ENCODE assay signal across 8 cellular contexts in the genomic region with DNA sequence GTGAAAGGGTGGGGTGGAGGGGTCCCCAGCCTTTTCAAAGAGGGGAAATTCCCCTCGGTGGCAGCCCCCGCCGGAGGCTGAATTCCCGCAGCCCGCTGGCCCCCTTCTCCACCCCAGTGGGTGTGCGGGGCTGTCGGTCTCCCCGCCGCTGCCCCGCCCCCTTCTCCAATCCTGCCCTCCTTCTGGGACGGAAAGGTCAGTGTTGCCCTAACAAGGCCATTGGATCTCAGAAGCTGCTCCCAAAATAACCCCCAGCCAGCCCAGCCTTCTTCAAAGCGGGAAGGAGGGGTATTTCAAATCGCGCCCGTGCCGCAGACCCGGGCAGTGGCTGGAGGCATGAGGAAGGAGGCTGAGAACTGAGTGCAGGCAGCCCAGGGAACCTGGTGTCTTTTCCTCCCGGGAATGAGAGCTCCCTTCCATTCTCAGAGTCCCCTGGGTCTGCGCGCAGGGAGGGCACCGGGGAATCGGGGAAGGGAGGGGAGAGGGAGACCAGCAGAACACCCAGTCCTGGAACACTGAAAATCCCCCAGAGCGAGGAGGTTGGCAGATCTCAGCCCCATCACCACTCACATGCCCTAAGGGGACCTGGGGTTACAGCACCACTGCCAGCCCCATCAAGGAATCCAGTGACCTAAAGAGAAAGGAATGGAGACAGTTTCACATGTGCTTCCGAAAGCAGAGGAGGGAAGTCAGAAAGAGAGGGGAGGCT. TPM values are rescaled to one million over a fixed set of nuclear protein-coding genes. Genes with fewer than 3 reads are reported as not detected.
DNase-seq lines count a peak whose midpoint lies in the region; ATAC-seq and TF ChIP-seq lines count a peak whose summit lies in the region.

A gene (minus strand): TSS at position 135 of the 709 bp plus-strand sequence. CDS start 483 bp downstream, outside the sequence.

- H3K27me3 Mint-ChIP-seq in T-helper 17 cell = peaks cover 72% of the 10 kb centered on the region

- no peaks in the 10 kb centered on the region for H3K9me2 ChIP-seq in GM23248 (ENCODE audit: insufficient read depth)

- H3K36me3 ChIP-seq in GM23248 (ENCODE audit: low read depth) = no peaks in the 10 kb centered on the region
- H3K36me3 ChIP-seq in gastroesophageal sphincter = no peaks in the 10 kb centered on the region
- H3K36me3 ChIP-seq in ovary = no peaks in the 10 kb centered on the region

- intact Hi-C loops in ovary (cut with DNase I) = loop anchor here (5.0 to 10.0 kb wide), 4 partner anchors 35 to 72 kb away; no protein-coding TSS in a partner anchor

- no peak for TF ChIP-seq CTCF in gastroesophageal sphincter (IDR thresholded peaks at IDR 0.05)
- no peak for TF ChIP-seq CTCF in ovary (IDR thresholded peaks at IDR 0.05)

- TF ChIP-seq POLR2A in gastroesophageal sphincter (IDR thresholded peaks at IDR 0.05) (peak; percentile 38 to 72), ovary (IDR thresholded peaks at IDR 0.05) (no peak)

- H3K9me3 ChIP-seq in GM23248 (ENCODE audit: low read depth) (no peaks in the 10 kb centered on the region), T-helper 17 cell (ENCODE audit: control insufficient read depth, low read length, poor library complexity, severe bottlenecking) (no peaks in the 10 kb centered on the region), gastroesophageal sphincter (no peaks in the 10 kb centered on the region), ovary (no peaks in the 10 kb centered on the region)

- H3K4me1 ChIP-seq in GM23248 (ENCODE audit: insufficient read depth) = peaks cover 13% of the 10 kb centered on the region
- peaks cover 0 to 60% (median 5%) of the 10 kb centered on the region in 3 donors for H3K4me1 ChIP-seq in gastroesophageal sphincter
- H3K4me1 ChIP-seq in ovary (ENCODE audit: insufficient read depth) = peaks cover 2% of the 10 kb centered on the region

- TF ChIP-seq EP300 in gastroesophageal sphincter (IDR thresholded peaks at IDR 0.05) = peak; percentile 53
- TF ChIP-seq EP300 in ovary (IDR thresholded peaks at IDR 0.05) = no peak

- H3K4me3 Mint-ChIP-seq in T-helper 17 cell = no peak within 1 kb of the TSS

- H3K27me3 ChIP-seq in GM23248 (replicated peaks; ENCODE audit: insufficient read depth) = no peaks in the 10 kb centered on the region
- no peaks in the 10 kb centered on the region for H3K27me3 ChIP-seq in gastroesophageal sphincter
- no peaks in the 10 kb centered on the region for H3K27me3 ChIP-seq in ovary

- DNase-seq in GM23248 (peak; percentile 89), T-helper 17 cell (no peak), ovary (peak; percentile 27 to 57 (median 46)), NCI-H446 (lab: John Stamatoyannopoulos, UW) (no peak)
- DNase-seq in central memory CD4-positive, alpha-beta T cell = no peak

- H3F3A ChIP-seq in GM23248 (ENCODE audit: insufficient read depth) = peaks cover 21% of the 10 kb centered on the region

- peak within 1 kb of the TSS; percentile 88 for H3K27ac ChIP-seq in GM23248
- peak within 1 kb of the TSS; percentile 93 to 96 (median 96) for H3K27ac ChIP-seq in gastroesophageal sphincter
- H3K27ac ChIP-seq in ovary = peak within 1 kb of the TSS in 1 of 2 donors; percentile 14

- no peaks in the 10 kb centered on the region for H3K79me2 ChIP-seq in GM23248 (ENCODE audit: insufficient read depth)

- H4K20me1 ChIP-seq in GM23248 (ENCODE audit: insufficient read depth) = no peaks in the 10 kb centered on the region

- peak within 1 kb of the TSS; percentile 97 for H3K4me2 ChIP-seq in GM23248 (ENCODE audit: unreplicated experiment)

- 1 to 5% methylated on average over 16 to 24 of the region's 24 CpGs for WGBS in GM23248 (ENCODE audit: low coverage in 1 of 2, low lambda C conversion rate in 2 of 2, missing lambda C conversion rate in 2 of 2), 2 experiments
- WGBS in gastroesophageal sphincter (ENCODE audit: low coverage in 1 of 2), 2 donors = 0 to 8% methylated on average over 2 to 7 of the region's 24 CpGs
- 0 to 2% (median 1%) methylated on average over 24 of the region's 24 CpGs for WGBS in ovary, 3 donors

- H3K4me3 ChIP-seq in GM23248 = peak within 1 kb of the TSS; percentile 79
- H3K4me3 ChIP-seq in gastroesophageal sphincter = peak within 1 kb of the TSS; percentile 78 to 80
- H3K4me3 ChIP-seq in ovary = peak within 1 kb of the TSS; percentile 44

- peaks cover 12% of the 10 kb centered on the region for H3K4me1 Mint-ChIP-seq in T-helper 17 cell

- H3K27ac Mint-ChIP-seq in T-helper 17 cell = peak within 1 kb of the TSS; percentile 47

- peak within 1 kb of the TSS; percentile 90 for H2AFZ ChIP-seq in GM23248

- H3K9ac ChIP-seq in GM23248 = peak within 1 kb of the TSS; percentile 73

- ATAC-seq in T-helper 17 cell (peak; percentile 25), gastroesophageal sphincter (peak; percentile 82), GM21526 (IDR thresholded peaks at IDR 0.05; ENCODE audit: low FRiP score, unreplicated experiment) (no peak), GM21717 (IDR thresholded peaks at IDR 0.05; ENCODE audit: unreplicated experiment) (no peak)

- peaks cover 16% of the 10 kb centered on the region for H3K36me3 Mint-ChIP-seq in T-helper 17 cell (ENCODE audit: low read depth)

- in situ Hi-C loops in GM23248 (cut with MboI) = loop anchor here (5.0 kb wide), 1 partner anchor 70 kb away; no protein-coding TSS in a partner anchor

RNA-seq across cellular contexts. Expression of the gene that starts here (rescaled TPM):
- total RNA-seq in GM23248 (2014; rRNA removed; shearing (Covaris generic)) = 7.8 and 9.7 TPM in 2 replicates
- polyA plus RNA-seq in GM23248 (2016; fragmentation: Nextera tagmentation; extraction: Ambion mirVana) (1.6 and 1.8 TPM in 2 replicates), ovary (1 to 10 TPM; 2.9 to 7.5 TPM)
- total RNA-seq in T-helper 17 cell (not detected), gastroesophageal sphincter (100 to 1,000 TPM; 173 to 442 (median 242) TPM), ovary (10 to 100 TPM in 1 of 7 donors, 1 to 10 TPM in 5, under 1 TPM in 1; 0.48 to 27.4 (median 3.0) TPM)

Comparison
In these comparisons a context has a peak if more than half of its experiments do, and no peak if none do; other contexts are left out.
1. RNA of the gene that starts here (total RNA-seq): 173 to 442 TPM in gastroesophageal sphincter; 7.8 to 9.7 TPM in GM23248, 0.48 to 27.4 TPM in ovary and not detected in T-helper 17 cell; every median in the first group is over 4 times any median in the second.
2. Peak in ATAC-seq in T-helper 17 cell; RNA of the gene not detected or under 1 TPM.
3. DNase-seq: peak in GM23248 (single experiment) and ovary (5 of 5); none in T-helper 17 cell (0 of 3), central memory CD4-positive, alpha-beta T cell (single experiment) and NCI-H446 (0 of 2).
4. Peak in every context shown above with its lines, with median percentiles within 50 percentile points of each other: H3K4me3 ChIP-seq.